9 cellular contexts compared by ENCODE assay signal in the genomic region with DNA sequence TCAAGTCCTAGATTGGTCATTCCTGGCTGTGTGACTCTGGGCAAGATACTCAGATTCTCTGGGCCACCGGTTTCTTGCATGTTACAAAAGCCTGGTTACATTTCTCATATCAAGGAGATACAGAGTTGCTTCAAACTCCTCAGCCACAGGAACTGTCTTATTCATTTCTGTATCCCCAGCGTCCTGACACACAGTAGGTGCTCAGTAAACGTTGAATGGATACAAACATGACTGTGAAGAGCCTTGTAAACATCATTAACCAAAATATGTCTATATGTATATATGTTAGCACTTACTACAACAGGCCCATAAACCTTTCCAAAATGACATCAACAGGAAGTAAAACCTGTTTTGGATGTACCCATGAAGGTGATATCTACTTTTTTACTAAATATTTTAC. TPM values are rescaled to one million over a fixed set of nuclear protein-coding genes. Genes with fewer than 3 reads are reported as not detected.
DNase-seq lines count a peak whose midpoint lies in the region; ATAC-seq and TF ChIP-seq lines count a peak whose summit lies in the region.
"Had no signal": no experiment of that assay in that cellular context is flagged by ENCODE, and none has a peak within 500 bp of the region (broad histone marks: within the 10 kb centered on the region; RNA-seq: fewer than 3 reads in every experiment).

No MANE protein-coding gene starts in this region.

- DNase-seq in heart left ventricle, result no peak
- no peak for DNase-seq in Right ventricle myocardium superior
- no peak for DNase-seq in activated naive CD8-positive, alpha-beta T cell treated with anti-CD3 and anti-CD28 coated beads, Interleukin-2, amount 50 U/mL, for 24 hours
- no peak for DNase-seq in mesothelial cell of epicardium (ENCODE audit: low spot score in 2 of 2, unreplicated experiment in 2 of 2)
- DNase-seq in tibial nerve (ENCODE audit: low spot score in 2 of 2), result no peak
- DNase-seq in T-helper 9 cell, result no peak
- no peak for DNase-seq in thyroid gland
- no peak for DNase-seq in NCI-H2227 treated with DMSO at 0.1 percent for 48 hours (lab: John Stamatoyannopoulos, UW)
- DNase-seq: NCI-H526 treated with DMSO at 0.1 percent for 48 hours had no signal

- H3K36me3 ChIP-seq in heart left ventricle (peaks cover 0 to 13% (median 8%) of the 10 kb centered on the region in 9 donors), tibial nerve (peaks cover 0 to 12% (median 0%) of the 10 kb centered on the region in 3 donors), thyroid gland (peaks cover 5% of the 10 kb centered on the region in 2 donors)

- H3K27ac Mint-ChIP-seq in activated naive CD8-positive, alpha-beta T cell treated with anti-CD3 and anti-CD28 coated beads, Interleukin-2, amount 50 U/mL, for 24 hours, result no peak overlapping the region
- peak overlapping the region; percentile 39 for H3K27ac Mint-ChIP-seq in mesothelial cell of epicardium

- no peak for ATAC-seq in heart left ventricle
- no peak for ATAC-seq in Right ventricle myocardium superior (ENCODE audit: poor library complexity)
- no peak for ATAC-seq in activated naive CD8-positive, alpha-beta T cell treated with anti-CD3 and anti-CD28 coated beads, Interleukin-2, amount 50 U/mL, for 24 hours

- no peaks in the 10 kb centered on the region for H3K9me3 Mint-ChIP-seq in activated naive CD8-positive, alpha-beta T cell treated with anti-CD3 and anti-CD28 coated beads, Interleukin-2, amount 50 U/mL, for 24 hours
- no peaks in the 10 kb centered on the region for H3K9me3 Mint-ChIP-seq in mesothelial cell of epicardium

- peaks cover 5% of the 10 kb centered on the region for H3K36me3 Mint-ChIP-seq in activated naive CD8-positive, alpha-beta T cell treated with anti-CD3 and anti-CD28 coated beads, Interleukin-2, amount 50 U/mL, for 24 hours (ENCODE audit: low read depth)
- peaks cover 5% of the 10 kb centered on the region for H3K36me3 Mint-ChIP-seq in mesothelial cell of epicardium

- peak overlapping the region in 4 of 12 donors; percentile 95 to 97 (median 96) for H3K27ac ChIP-seq in heart left ventricle
- peak overlapping the region in 3 of 4 donors; percentile 94 to 97 (median 95) for H3K27ac ChIP-seq in tibial nerve
- H3K27ac ChIP-seq in thyroid gland, result peak overlapping the region in 1 of 3 donors; percentile 12

- 64 to 78% (median 72%) methylated on average over 3 of the region's 3 CpGs for WGBS in heart left ventricle, 4 donors
- 58 to 70% methylated on average over 3 of the region's 3 CpGs for WGBS in tibial nerve, 2 donors
- 77 to 78% methylated on average over 3 of the region's 3 CpGs for WGBS in thyroid gland, 2 donors

- TF ChIP-seq CTCF in heart left ventricle (IDR thresholded peaks at IDR 0.05) (no peak), mesothelial cell of epicardium (IDR thresholded peaks at IDR 0.05; ENCODE audit: unreplicated experiment) (no peak), tibial nerve (IDR thresholded peaks at IDR 0.05) (no peak), thyroid gland (IDR thresholded peaks at IDR 0.05) (no peak)

- H3K4me3 ChIP-seq in heart left ventricle (peak overlapping the region in 8 of 12 donors; percentile 69 to 100 (median 88)), tibial nerve (peak overlapping the region in 2 of 4 donors; percentile 80 to 90), thyroid gland (replicated peaks in 1 of 3) (no peak overlapping the region)

- no peaks in the 10 kb centered on the region for H3K27me3 ChIP-seq in heart left ventricle
- H3K27me3 ChIP-seq in tibial nerve, result no peaks in the 10 kb centered on the region
- no peaks in the 10 kb centered on the region for H3K27me3 ChIP-seq in thyroid gland

- TF ChIP-seq POLR2A in heart left ventricle (IDR thresholded peaks at IDR 0.05), result no peak
- TF ChIP-seq POLR2A in tibial nerve (IDR thresholded peaks at IDR 0.05), result no peak
- TF ChIP-seq POLR2A in thyroid gland (IDR thresholded peaks at IDR 0.05), result no peak

- intact Hi-C loops in heart left ventricle (cut with DNase I) (loop anchor here in 7 of 10 donors (5.0 to 10.0 kb wide), 7 partner anchors 47 to 240 kb away; a partner anchor contains a TSS), Right ventricle myocardium superior (cut with DNase I) (loop anchor here (10.0 kb wide), 1 partner anchor 120 kb away; a partner anchor contains a TSS), thyroid gland (cut with DNase I) (loop anchor here (5.0 kb wide), 4 partner anchors 33 to 243 kb away; a partner anchor contains a TSS)

- H3K4me1 ChIP-seq in heart left ventricle, result peaks cover 10 to 63% (median 42%) of the 10 kb centered on the region in 12 donors
- H3K4me1 ChIP-seq in tibial nerve, result peaks cover 0 to 67% (median 27%) of the 10 kb centered on the region in 4 donors
- peaks cover 17 to 30% of the 10 kb centered on the region in 2 donors for H3K4me1 ChIP-seq in thyroid gland

- H3K9me3 ChIP-seq in heart left ventricle (no peaks in the 10 kb centered on the region), tibial nerve (no peaks in the 10 kb centered on the region), thyroid gland (no peaks in the 10 kb centered on the region)

- peaks cover 38% of the 10 kb centered on the region for H3K4me1 Mint-ChIP-seq in activated naive CD8-positive, alpha-beta T cell treated with anti-CD3 and anti-CD28 coated beads, Interleukin-2, amount 50 U/mL, for 24 hours
- H3K4me1 Mint-ChIP-seq in mesothelial cell of epicardium, result peaks cover 25% of the 10 kb centered on the region

- H3K27me3 Mint-ChIP-seq in activated naive CD8-positive, alpha-beta T cell treated with anti-CD3 and anti-CD28 coated beads, Interleukin-2, amount 50 U/mL, for 24 hours, result no peaks in the 10 kb centered on the region
- no peaks in the 10 kb centered on the region for H3K27me3 Mint-ChIP-seq in mesothelial cell of epicardium (ENCODE audit: low read depth)

- no peak for TF ChIP-seq EP300 in tibial nerve (IDR thresholded peaks at IDR 0.05)

- peak overlapping the region; percentile 79 for H3K4me3 Mint-ChIP-seq in activated naive CD8-positive, alpha-beta T cell treated with anti-CD3 and anti-CD28 coated beads, Interleukin-2, amount 50 U/mL, for 24 hours
- peak overlapping the region; percentile 69 for H3K4me3 Mint-ChIP-seq in mesothelial cell of epicardium

RNA-seq across cellular contexts. Expression of a gene that starts 1.6 kb away (rescaled TPM):
- total RNA-seq in heart left ventricle (100 to 1,000 TPM; 185 to 401 (median 231) TPM), Right ventricle myocardium superior (209 TPM), mesothelial cell of epicardium (43.3 to 46.8 TPM (median 44.1 TPM) in 3 replicates), tibial nerve (100 to 1,000 TPM; 183 to 233 (median 197) TPM), thyroid gland (100 to 1,000 TPM in 3 of 4 donors, 10 to 100 TPM in 1; 95.2 to 139 (median 112) TPM)
- 100 to 1,000 TPM; 461 to 464 TPM for polyA plus RNA-seq in heart left ventricle

RNA-seq across cellular contexts. Expression of a gene that starts 26.2 kb away (rescaled TPM):
- 100 to 1,000 TPM; 177 to 318 (median 218) TPM for total RNA-seq in heart left ventricle
- 100 to 1,000 TPM; 229 to 454 TPM for polyA plus RNA-seq in heart left ventricle
- 210 TPM for total RNA-seq in Right ventricle myocardium superior
- 81.4 to 82.5 TPM (median 81.9 TPM) in 3 replicates for total RNA-seq in mesothelial cell of epicardium
- 10 to 100 TPM; 54.3 to 96.3 (median 85.1) TPM for total RNA-seq in tibial nerve
- 100 to 1,000 TPM; 112 to 188 (median 138) TPM for total RNA-seq in thyroid gland

RNA-seq across cellular contexts. Expression of a gene that starts 26.3 kb away (rescaled TPM):
- total RNA-seq in heart left ventricle (10 to 100 TPM in 8 of 9 donors, 1 to 10 TPM in 1; 9.3 to 33.9 (median 15.8) TPM), Right ventricle myocardium superior (18.7 TPM), mesothelial cell of epicardium (23.4 to 27.7 TPM (median 26.2 TPM) in 3 replicates), tibial nerve (10 to 100 TPM in 1 of 4 donors, 1 to 10 TPM in 3; 6.1 to 17.7 (median 6.6) TPM), thyroid gland (10 to 100 TPM in 2 of 4 donors, 1 to 10 TPM in 2; 4.7 to 13.7 (median 8.2) TPM)
- 10 to 100 TPM; 33.4 to 83.4 TPM for polyA plus RNA-seq in heart left ventricle

RNA-seq across cellular contexts. Expression of a gene that starts 33.5 kb away (rescaled TPM):
- total RNA-seq in heart left ventricle, result 10 to 100 TPM; 11.6 to 20.8 (median 13.6) TPM
- polyA plus RNA-seq in heart left ventricle, result 10 to 100 TPM in 1 of 2 donors, 1 to 10 TPM in 1; 6.6 to 15.0 TPM
- 12.3 TPM for total RNA-seq in Right ventricle myocardium superior
- 52.7 to 54.7 TPM (median 53.9 TPM) in 3 replicates for total RNA-seq in mesothelial cell of epicardium
- 10 to 100 TPM; 23.0 to 30.8 (median 29.4) TPM for total RNA-seq in tibial nerve
- total RNA-seq in thyroid gland, result 100 to 1,000 TPM in 1 of 4 donors, 10 to 100 TPM in 3; 33.6 to 186 (median 43.2) TPM

RNA-seq across cellular contexts. Expression of a gene that starts 49.4 kb away (rescaled TPM):
- 1 to 10 TPM; 2.9 to 8.1 (median 5.4) TPM for total RNA-seq in heart left ventricle
- polyA plus RNA-seq in heart left ventricle, result 1 to 10 TPM; 1.5 to 4.8 TPM
- total RNA-seq in Right ventricle myocardium superior, result 5.5 TPM
- 39.4 to 46.0 TPM (median 42.8 TPM) in 3 replicates for total RNA-seq in mesothelial cell of epicardium
- total RNA-seq in tibial nerve, result 10 to 100 TPM; 12.0 to 54.6 (median 16.9) TPM
- total RNA-seq in thyroid gland, result 10 to 100 TPM in 1 of 4 donors, 1 to 10 TPM in 3; 2.1 to 11.0 (median 2.8) TPM

Comparison
In these comparisons a context has a peak if more than half of its experiments do, and no peak if none do; other contexts are left out.
1. H3K4me3 ChIP-seq: peak in heart left ventricle (8 of 12); none in thyroid gland (0 of 3).